In the genomic region with DNA sequence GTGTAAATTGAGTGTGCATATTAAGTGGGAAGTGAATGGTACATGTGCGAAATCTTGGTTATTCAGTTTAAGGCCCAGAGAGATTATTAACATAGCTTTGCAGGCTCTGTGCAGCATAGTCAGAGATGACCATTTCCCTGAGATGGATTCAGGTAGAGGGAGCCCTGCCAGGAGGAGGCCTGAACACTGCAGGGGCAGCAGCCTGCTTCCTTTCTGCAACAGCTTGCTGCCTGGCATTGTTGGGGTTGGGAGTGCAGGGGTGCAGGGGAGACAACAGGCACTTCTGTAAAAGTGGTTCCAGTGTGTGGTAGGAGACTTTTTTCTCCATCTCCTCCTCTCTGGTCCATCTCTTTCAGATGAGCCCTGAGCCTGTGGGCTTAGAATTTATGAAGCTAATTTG, we compare ENCODE assay signal across 32 cellular contexts.
"Had no signal": no experiment of that assay in that cellular context is flagged by ENCODE, and none has a peak within 500 bp of the region (broad histone marks: within the 10 kb centered on the region; RNA-seq: fewer than 3 reads in every experiment).

No MANE protein-coding gene starts in this region.

- H3K36me3 ChIP-seq: adrenal gland, ascending aorta, breast epithelium, cardiac muscle cell, colonic mucosa, esophagus muscularis mucosa, gastrocnemius medialis, heart left ventricle, WERI-Rb-1 had no signal

- H3K27me3 ChIP-seq: adrenal gland, ascending aorta, breast epithelium, cardiac muscle cell, colonic mucosa, esophagus muscularis mucosa, foreskin keratinocyte, gastrocnemius medialis, heart left ventricle had no signal

- H3K4me3 ChIP-seq: adrenal gland, ascending aorta, breast epithelium, cardiac muscle cell, colonic mucosa, esophagus muscularis mucosa, gastrocnemius medialis, heart left ventricle had no signal

- H3K9me3 ChIP-seq: colonic mucosa had no signal

- ATAC-seq: activated CD4-positive, alpha-beta T cell treated with anti-CD3 and anti-CD28 coated beads for 36 hours; activated CD8-positive, alpha-beta memory T cell treated with anti-CD3 and anti-CD28 coated beads, Interleukin-2, amount 10 ng/mL, durations not matched to agents 7 days and 5 days; activated CD8-positive, alpha-beta T cell treated with anti-CD3 and anti-CD28 coated beads, Interleukin-2, amount 10 ng/mL, durations not matched to agents 7 days and 5 days; activated naive CD8-positive, alpha-beta T cell treated with anti-CD3 and anti-CD28 coated beads, Interleukin-2, amount 50 U/mL, for 24 hours; T-helper 17 cell had no signal

- DNase-seq: activated CD4-positive, alpha-beta memory T cell treated with anti-CD3 and anti-CD28 coated beads for 36 hours; activated CD4-positive, alpha-beta T cell treated with anti-CD3 and anti-CD28 coated beads for 36 hours; activated CD4-positive, alpha-beta T cell treated with anti-CD3 and anti-CD28 coated beads, Interleukin-2, amount 10 ng/mL, durations not matched to agents 24 days and 14 days; activated CD4-positive, CD25-positive, alpha-beta regulatory T cell; activated CD4-positive, CD25-positive, alpha-beta regulatory T cell treated with anti-CD3 and anti-CD28 coated beads, Interleukin-2, amount 50 U/mL, for 72 hours; activated CD8-positive, alpha-beta memory T cell treated with anti-CD3 and anti-CD28 coated beads, Interleukin-2, amount 10 ng/mL, durations not matched to agents 7 days and 5 days; activated CD8-positive, alpha-beta memory T cell treated with anti-CD3 and anti-CD28 coated beads, Interleukin-2, amount 50 U/mL, for 4 hours; activated CD8-positive, alpha-beta T cell treated with anti-CD3 and anti-CD28 coated beads, Interleukin-2, amount 10 ng/mL, durations not matched to agents 7 days and 5 days; activated effector memory CD4-positive, alpha-beta T cell treated with anti-CD3 and anti-CD28 coated beads, Interleukin-2, amount 50 U/mL, for 16 hours; activated naive CD4-positive, alpha-beta T cell treated with anti-CD3 and anti-CD28 coated beads for 36 hours; activated naive CD8-positive, alpha-beta T cell treated with anti-CD3 and anti-CD28 coated beads for 36 hours; activated naive CD8-positive, alpha-beta T cell treated with anti-CD3 and anti-CD28 coated beads, Interleukin-2, amount 50 U/mL, for 24 hours; activated T-cell treated with anti-CD3 and anti-CD28 coated beads, Interleukin-2, amount 50 U/mL, for 1 hour; activated T-cell treated with anti-CD3 and anti-CD28 coated beads, Interleukin-2, amount 50 U/mL, for 48 hours; adrenal gland; central memory CD4-positive, alpha-beta T cell; cerebellar nuclear complex; colonic mucosa; effector CD8-positive, alpha-beta T cell; erythroblast; foreskin keratinocyte; gastrocnemius medialis; glutamatergic neuron; heart left ventricle; T-helper 1 cell; T-helper 17 cell; T1000; WERI-Rb-1 had no signal

- H3K27ac ChIP-seq: adrenal gland, ascending aorta, breast epithelium, cardiac muscle cell, colonic mucosa, esophagus muscularis mucosa, foreskin keratinocyte, gastrocnemius medialis, heart left ventricle, WERI-Rb-1 had no signal

- H3K4me1 ChIP-seq: adrenal gland, breast epithelium, colonic mucosa, foreskin keratinocyte had no signal
